In genomic region chr2:198253995-198254394, GRCh38 we compare ENCODE assay signal across 34 cellular contexts.
"Had no signal": no experiment of that assay in that cellular context is flagged by ENCODE, and none has a peak within 500 bp of the region (broad histone marks: within the 10 kb centered on the region; RNA-seq: fewer than 3 reads in every experiment).

No MANE protein-coding gene starts in this region.

- H3K4me1 Mint-ChIP-seq: activated B cell treated with CpG ODN at 0.5 μM for 24 hours; activated CD4-positive, alpha-beta memory T cell treated with anti-CD3 and anti-CD28 coated beads, Interleukin-2, amount 10 ng/mL, durations not matched to agents 7 days and 5 days; activated CD4-positive, alpha-beta T cell treated with anti-CD3 and anti-CD28 coated beads, Interleukin-2, amount 10 ng/mL, durations not matched to agents 7 days and 5 days; activated CD8-positive, alpha-beta memory T cell treated with anti-CD3 and anti-CD28 coated beads, Interleukin-2, amount 10 ng/mL, durations not matched to agents 7 days and 5 days; activated naive CD4-positive, alpha-beta T cell treated with anti-CD3 and anti-CD28 coated beads, Interleukin-2, amount 10 ng/mL, durations not matched to agents 7 days and 5 days; activated naive CD4-positive, alpha-beta T cell treated with anti-CD3 and anti-CD28 coated beads, Interleukin-2, amount 50 U/mL, for 24 hours; activated naive CD8-positive, alpha-beta T cell treated with anti-CD3 and anti-CD28 coated beads, Interleukin-2, amount 10 ng/mL, durations not matched to agents 7 days and 5 days; activated naive CD8-positive, alpha-beta T cell treated with anti-CD3 and anti-CD28 coated beads, Interleukin-2, amount 50 U/mL, for 24 hours had no signal

- H3K9me3 ChIP-seq: ascending aorta, breast epithelium had no signal

- H3K36me3 Mint-ChIP-seq: activated CD8-positive, alpha-beta memory T cell treated with anti-CD3 and anti-CD28 coated beads, Interleukin-2, amount 10 ng/mL, durations not matched to agents 7 days and 5 days; activated naive CD4-positive, alpha-beta T cell treated with anti-CD3 and anti-CD28 coated beads, Interleukin-2, amount 10 ng/mL, durations not matched to agents 7 days and 5 days; activated naive CD4-positive, alpha-beta T cell treated with anti-CD3 and anti-CD28 coated beads, Interleukin-2, amount 50 U/mL, for 24 hours; activated naive CD8-positive, alpha-beta T cell; activated naive CD8-positive, alpha-beta T cell treated with anti-CD3 and anti-CD28 coated beads, Interleukin-2, amount 10 ng/mL, durations not matched to agents 7 days and 5 days had no signal

- H3K4me3 Mint-ChIP-seq: activated B cell treated with CpG ODN at 0.5 μM for 24 hours; activated CD4-positive, alpha-beta memory T cell treated with anti-CD3 and anti-CD28 coated beads, Interleukin-2, amount 10 ng/mL, durations not matched to agents 7 days and 5 days; activated CD4-positive, alpha-beta T cell treated with anti-CD3 and anti-CD28 coated beads, Interleukin-2, amount 10 ng/mL, durations not matched to agents 7 days and 5 days; activated CD8-positive, alpha-beta memory T cell treated with anti-CD3 and anti-CD28 coated beads, Interleukin-2, amount 10 ng/mL, durations not matched to agents 7 days and 5 days; activated CD8-positive, alpha-beta T cell treated with anti-CD3 and anti-CD28 coated beads, Interleukin-2, amount 10 ng/mL, durations not matched to agents 7 days and 5 days; activated naive CD4-positive, alpha-beta T cell treated with anti-CD3 and anti-CD28 coated beads, Interleukin-2, amount 10 ng/mL, durations not matched to agents 7 days and 5 days; activated naive CD4-positive, alpha-beta T cell treated with anti-CD3 and anti-CD28 coated beads, Interleukin-2, amount 50 U/mL, for 24 hours; activated naive CD8-positive, alpha-beta T cell; activated naive CD8-positive, alpha-beta T cell treated with anti-CD3 and anti-CD28 coated beads, Interleukin-2, amount 10 ng/mL, durations not matched to agents 7 days and 5 days; activated naive CD8-positive, alpha-beta T cell treated with anti-CD3 and anti-CD28 coated beads, Interleukin-2, amount 50 U/mL, for 24 hours; activated T-cell treated with anti-CD3 and anti-CD28 coated beads, Interleukin-2, amount 50 U/mL, for 24 hours; T-helper 1 cell treated with Interleukin-12 subunit alpha and Interleukin-12 subunit beta and Interleukin-4 antibody, amounts not matched to agents 30 μg/mL and 1 μg/mL, for 36 hours; T-helper 2 cell treated with Interferon-gamma antibody and Interleukin-4, amounts not matched to agents 5 μg/mL and 100 μg/mL, for 36 hours had no signal

- FAIRE-seq: TTC549 had no signal

- DNase-seq: activated B cell treated with CpG ODN at 0.5 μM for 24 hours; activated CD4-positive, alpha-beta memory T cell treated with anti-CD3 and anti-CD28 coated beads, Interleukin-2, amount 10 ng/mL, durations not matched to agents 7 days and 5 days; activated CD4-positive, alpha-beta T cell treated with anti-CD3 and anti-CD28 coated beads for 48 hours; activated CD4-positive, alpha-beta T cell treated with anti-CD3 and anti-CD28 coated beads, Interleukin-2, amount 10 ng/mL, durations not matched to agents 7 days and 5 days; activated CD4-positive, alpha-beta T cell treated with anti-CD3 and anti-CD28 coated beads, Interleukin-2, amount 50 U/mL, for 48 hours; activated CD4-positive, CD25-positive, alpha-beta regulatory T cell treated with anti-CD3 and anti-CD28 coated beads, Interleukin-2, amount 50 U/mL, for 72 hours; activated CD8-positive, alpha-beta memory T cell treated with anti-CD3 and anti-CD28 coated beads for 24 hours; activated CD8-positive, alpha-beta memory T cell treated with anti-CD3 and anti-CD28 coated beads, Interleukin-2, amount 10 ng/mL, durations not matched to agents 7 days and 5 days; activated CD8-positive, alpha-beta memory T cell treated with anti-CD3 and anti-CD28 coated beads, Interleukin-2, amount 50 U/mL, for 48 hours; activated CD8-positive, alpha-beta T cell treated with anti-CD3 and anti-CD28 coated beads, Interleukin-2, amount 10 ng/mL, durations not matched to agents 7 days and 5 days; activated effector memory CD4-positive, alpha-beta T cell treated with Interleukin-2 at 50 U/mL for 16 hours; activated gamma-delta T cell; activated naive CD4-positive, alpha-beta T cell treated with anti-CD3 and anti-CD28 coated beads, Interleukin-2, amount 10 ng/mL, durations not matched to agents 7 days and 5 days; activated naive CD4-positive, alpha-beta T cell treated with Interleukin-2 at 50 U/mL for 16 hours; activated naive CD8-positive, alpha-beta T cell treated with anti-CD3 and anti-CD28 coated beads, Interleukin-2, amount 10 ng/mL, durations not matched to agents 7 days and 5 days; activated naive CD8-positive, alpha-beta T cell treated with anti-CD3 and anti-CD28 coated beads, Interleukin-2, amount 50 U/mL, for 24 hours; activated T-cell treated with anti-CD3 and anti-CD28 coated beads, Interleukin-2, amount 50 U/mL, for 24 hours; activated T-cell treated with anti-CD3 and anti-CD28 coated beads, Interleukin-2, amount 50 U/mL, for 48 hours; amygdala; anterior cingulate cortex; brain microvascular endothelial cell; central memory CD4-positive, alpha-beta T cell; T-helper 1 cell; T-helper 2 cell; T-helper 9 cell had no signal

- H3K27me3 ChIP-seq: ascending aorta, brain microvascular endothelial cell had no signal

- H3K4me1 ChIP-seq: ascending aorta, breast epithelium had no signal

- ATAC-seq: activated CD8-positive, alpha-beta memory T cell treated with anti-CD3 and anti-CD28 coated beads, Interleukin-2, amount 10 ng/mL, durations not matched to agents 7 days and 5 days; activated CD8-positive, alpha-beta T cell treated with anti-CD3 and anti-CD28 coated beads, Interleukin-2, amount 10 ng/mL, durations not matched to agents 7 days and 5 days; activated naive CD8-positive, alpha-beta T cell treated with anti-CD3 and anti-CD28 coated beads, Interleukin-2, amount 50 U/mL, for 24 hours had no signal

- H3K27ac Mint-ChIP-seq: activated B cell treated with CpG ODN at 0.5 μM for 24 hours; activated CD4-positive, alpha-beta memory T cell treated with anti-CD3 and anti-CD28 coated beads, Interleukin-2, amount 10 ng/mL, durations not matched to agents 7 days and 5 days; activated CD4-positive, alpha-beta T cell treated with anti-CD3 and anti-CD28 coated beads, Interleukin-2, amount 10 ng/mL, durations not matched to agents 7 days and 5 days; activated CD8-positive, alpha-beta memory T cell treated with anti-CD3 and anti-CD28 coated beads, Interleukin-2, amount 10 ng/mL, durations not matched to agents 7 days and 5 days; activated CD8-positive, alpha-beta T cell treated with anti-CD3 and anti-CD28 coated beads, Interleukin-2, amount 10 ng/mL, durations not matched to agents 7 days and 5 days; activated naive CD4-positive, alpha-beta T cell treated with anti-CD3 and anti-CD28 coated beads, Interleukin-2, amount 10 ng/mL, durations not matched to agents 7 days and 5 days; activated naive CD4-positive, alpha-beta T cell treated with anti-CD3 and anti-CD28 coated beads, Interleukin-2, amount 50 U/mL, for 24 hours; activated naive CD8-positive, alpha-beta T cell; activated naive CD8-positive, alpha-beta T cell treated with anti-CD3 and anti-CD28 coated beads, Interleukin-2, amount 10 ng/mL, durations not matched to agents 7 days and 5 days; activated naive CD8-positive, alpha-beta T cell treated with anti-CD3 and anti-CD28 coated beads, Interleukin-2, amount 50 U/mL, for 24 hours; activated T-cell treated with anti-CD3 and anti-CD28 coated beads, Interleukin-2, amount 50 U/mL, for 24 hours; activated T-helper 2 cell treated with anti-CD3 and anti-CD28 coated beads, Interferon-gamma antibody, Interleukin-2, Interleukin-4, amounts not matched to agents 10 μg/mL and 5 μg/mL and 100 μg/mL, durations not matched to agents 14 hours and 24 hours and 36 hours; T-helper 1 cell treated with Interleukin-12 subunit alpha and Interleukin-12 subunit beta and Interleukin-4 antibody, amounts not matched to agents 30 μg/mL and 1 μg/mL, for 36 hours; T-helper 2 cell treated with Interferon-gamma antibody and Interleukin-4, amounts not matched to agents 5 μg/mL and 100 μg/mL, for 36 hours had no signal

- H3K9me3 Mint-ChIP-seq: activated B cell treated with CpG ODN at 0.5 μM for 24 hours; activated CD4-positive, alpha-beta memory T cell treated with anti-CD3 and anti-CD28 coated beads, Interleukin-2, amount 10 ng/mL, durations not matched to agents 7 days and 5 days; activated CD4-positive, alpha-beta T cell treated with anti-CD3 and anti-CD28 coated beads, Interleukin-2, amount 10 ng/mL, durations not matched to agents 7 days and 5 days; activated naive CD4-positive, alpha-beta T cell treated with anti-CD3 and anti-CD28 coated beads, Interleukin-2, amount 10 ng/mL, durations not matched to agents 7 days and 5 days; activated naive CD4-positive, alpha-beta T cell treated with anti-CD3 and anti-CD28 coated beads, Interleukin-2, amount 50 U/mL, for 24 hours; activated naive CD8-positive, alpha-beta T cell treated with anti-CD3 and anti-CD28 coated beads, Interleukin-2, amount 10 ng/mL, durations not matched to agents 7 days and 5 days; activated naive CD8-positive, alpha-beta T cell treated with anti-CD3 and anti-CD28 coated beads, Interleukin-2, amount 50 U/mL, for 24 hours; activated T-cell treated with anti-CD3 and anti-CD28 coated beads, Interleukin-2, amount 50 U/mL, for 24 hours; activated T-helper 2 cell treated with anti-CD3 and anti-CD28 coated beads, Interferon-gamma antibody, Interleukin-2, Interleukin-4, amounts not matched to agents 10 μg/mL and 5 μg/mL and 100 μg/mL, durations not matched to agents 14 hours and 24 hours and 36 hours; T-helper 1 cell treated with Interleukin-12 subunit alpha and Interleukin-12 subunit beta and Interleukin-4 antibody, amounts not matched to agents 30 μg/mL and 1 μg/mL, for 36 hours; T-helper 2 cell treated with Interferon-gamma antibody and Interleukin-4, amounts not matched to agents 5 μg/mL and 100 μg/mL, for 36 hours had no signal

- H3K4me3 ChIP-seq: ascending aorta, breast epithelium had no signal

- H3K36me3 ChIP-seq: ascending aorta, brain microvascular endothelial cell, breast epithelium had no signal

- H3K27ac ChIP-seq: ascending aorta, brain microvascular endothelial cell, breast epithelium, VCaP had no signal
